Comparison of ENCODE assay signal across 10 cellular contexts in genomic region chr10:35781643-35782035, GRCh38.
DNase-seq lines count a peak whose midpoint lies in the region; ATAC-seq and TF ChIP-seq lines count a peak whose summit lies in the region.
"Had no signal": no experiment of that assay in that cellular context is flagged by ENCODE, and none has a peak within 500 bp of the region (broad histone marks: within the 10 kb centered on the region; RNA-seq: fewer than 3 reads in every experiment).

No MANE protein-coding gene starts in this region.

- peaks cover 10% of the 10 kb centered on the region for H3K4me1 Mint-ChIP-seq in osteocyte (ENCODE audit: unreplicated experiment)
- H3K4me1 Mint-ChIP-seq in stimulated activated naive B cell treated with anti-CD40 and anti-IgM and Interleukin-4, amounts not matched to agents 10 μg/mL and 1 μg/mL and 100 μg/mL, for 72 hours: no peaks in the 10 kb centered on the region

- no peak overlapping the region for H3K27ac Mint-ChIP-seq in osteocyte (ENCODE audit: unreplicated experiment)
- no peak overlapping the region for H3K27ac Mint-ChIP-seq in stimulated activated naive B cell treated with anti-CD40 and anti-IgM and Interleukin-4, amounts not matched to agents 10 μg/mL and 1 μg/mL and 100 μg/mL, for 72 hours

- peaks cover 6% of the 10 kb centered on the region for H3K27me3 Mint-ChIP-seq in osteocyte (ENCODE audit: unreplicated experiment)
- no peaks in the 10 kb centered on the region for H3K27me3 Mint-ChIP-seq in stimulated activated naive B cell treated with anti-CD40 and anti-IgM and Interleukin-4, amounts not matched to agents 10 μg/mL and 1 μg/mL and 100 μg/mL, for 72 hours

- no peak overlapping the region for H3K4me3 ChIP-seq in choroid plexus epithelial cell (ENCODE audit: low read depth, low read length)
- H3K4me3 ChIP-seq: ascending aorta had no signal

- no peak for ATAC-seq in GM19395 (IDR thresholded peaks at IDR 0.05; ENCODE audit: unreplicated experiment)
- ATAC-seq in stimulated activated naive B cell treated with anti-CD40 and anti-IgM and Interleukin-4, amounts not matched to agents 10 μg/mL and 1 μg/mL and 100 μg/mL, for 72 hours (replicated peaks): no peak

- peaks cover 2% of the 10 kb centered on the region for H3K9me3 Mint-ChIP-seq in osteocyte (ENCODE audit: unreplicated experiment)
- peaks cover 5 to 9% of the 10 kb centered on the region in 2 donors for H3K9me3 Mint-ChIP-seq in stimulated activated naive B cell treated with anti-CD40 and anti-IgM and Interleukin-4, amounts not matched to agents 10 μg/mL and 1 μg/mL and 100 μg/mL, for 72 hours

- H3K36me3 Mint-ChIP-seq in osteocyte (ENCODE audit: unreplicated experiment): no peaks in the 10 kb centered on the region
- H3K36me3 Mint-ChIP-seq in stimulated activated naive B cell treated with anti-CD40 and anti-IgM and Interleukin-4, amounts not matched to agents 10 μg/mL and 1 μg/mL and 100 μg/mL, for 72 hours: no peaks in the 10 kb centered on the region

- no peak overlapping the region for H3K4me3 Mint-ChIP-seq in osteocyte (ENCODE audit: unreplicated experiment)
- H3K4me3 Mint-ChIP-seq in stimulated activated naive B cell treated with anti-CD40 and anti-IgM and Interleukin-4, amounts not matched to agents 10 μg/mL and 1 μg/mL and 100 μg/mL, for 72 hours: no peak overlapping the region

- DNase-seq in NCI-H345 (lab: John Stamatoyannopoulos, UW) (peak; percentile 1), NCI-H345 treated with DMSO at 0.1 percent for 48 hours (lab: John Stamatoyannopoulos, UW; ENCODE audit: unreplicated experiment) (no peak), NAMALWA (ENCODE audit: low spot score) (peak; percentile 16), choroid plexus epithelial cell (ENCODE audit: low read depth) (peak; percentile 34), osteocyte (ENCODE audit: extremely low spot score, unreplicated experiment) (no peak)
- no peak for DNase-seq in stimulated activated CD4-positive, alpha-beta T cell treated with anti-CD3 and anti-CD28 coated beads, Interleukin-1b, Interleukin-23, amount 100 ng/mL, for 48 hours
- no peak for DNase-seq in stimulated activated naive B cell treated with anti-CD40 and anti-IgM and Interleukin-4, amounts not matched to agents 10 μg/mL and 1 μg/mL and 100 μg/mL, for 72 hours
- DNase-seq: SIG-M5 had no signal

- TF ChIP-seq CTCF in choroid plexus epithelial cell (conservative IDR thresholded peaks at IDR 0.05; ENCODE audit: low read depth, low read length) (peak; percentile 45), osteocyte (IDR thresholded peaks at IDR 0.05) (peak; percentile 43)

Comparison
In these comparisons a context has a peak if more than half of its experiments do, and no peak if none do; other contexts are left out.
1. DNase-seq: peak in NCI-H345 (single experiment), NAMALWA (single experiment) and choroid plexus epithelial cell (single experiment); none in NCI-H345 treated with DMSO at 0.1 percent for 48 hours (single experiment), osteocyte (single experiment), stimulated activated CD4-positive, alpha-beta T cell treated with anti-CD3 and anti-CD28 coated beads, Interleukin-1b, Interleukin-23, amount 100 ng/mL, for 48 hours (single experiment) and stimulated activated naive B cell treated with anti-CD40 and anti-IgM and Interleukin-4, amounts not matched to agents 10 μg/mL and 1 μg/mL and 100 μg/mL, for 72 hours (single experiment).